ENCODE assay signal across 2 cellular contexts in the genomic region with DNA sequence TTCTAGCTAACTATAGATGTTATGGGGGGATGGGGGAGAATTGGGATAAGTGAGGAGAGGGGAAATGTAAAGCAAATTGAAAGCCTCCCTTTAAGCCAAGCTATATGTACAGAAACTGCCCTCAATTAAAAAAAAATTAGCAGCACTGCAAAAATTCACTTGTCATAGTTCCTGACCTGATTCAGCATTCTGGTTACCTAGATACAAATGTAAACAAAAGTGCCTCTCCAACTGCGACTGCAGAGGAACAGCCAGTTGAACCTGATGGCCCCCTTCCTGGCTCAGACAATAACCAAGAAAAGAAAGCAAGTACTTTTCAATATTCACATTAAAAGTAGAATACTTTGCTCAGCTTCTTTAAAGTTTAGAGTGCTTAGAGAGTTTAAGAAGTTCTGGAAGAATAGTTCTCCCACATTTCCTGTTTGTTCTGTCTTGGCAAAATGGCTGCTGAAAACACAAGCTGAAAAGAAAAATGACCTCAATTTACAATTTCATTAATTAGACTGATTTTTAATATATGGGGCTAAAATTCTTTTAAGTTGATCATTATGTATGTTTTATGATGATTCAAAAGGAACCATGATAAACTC.
A peak's percentile ranks its signal among the peaks of the same experiment; 100 is the strongest.
TF ChIP-seq lines count a peak whose summit lies in the region.

No MANE protein-coding gene starts in this region.

TF ChIP-seq in HCT116, 20 proteins besides CTCF, POLR2A, EP300 and RAD21:
- TF ChIP-seq, protein P1, sequence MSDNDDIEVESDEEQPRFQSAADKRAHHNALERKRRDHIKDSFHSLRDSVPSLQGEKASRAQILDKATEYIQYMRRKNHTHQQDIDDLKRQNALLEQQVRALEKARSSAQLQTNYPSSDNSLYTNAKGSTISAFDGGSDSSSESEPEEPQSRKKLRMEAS (IDR thresholded peaks at IDR 0.05): no peak
- TF ChIP-seq ZNF274 (IDR thresholded peaks at IDR 0.05; ENCODE audit: low read depth, low read length): no peak
- no peak for TF ChIP-seq FOSL1 (IDR thresholded peaks at IDR 0.05; ENCODE audit: low read depth)
- no peak for TF ChIP-seq CEBPB (IDR thresholded peaks at IDR 0.05; ENCODE audit: low read depth)
- TF ChIP-seq ZFX (IDR thresholded peaks at IDR 0.05): no peak
- TF ChIP-seq YY1 (IDR thresholded peaks at IDR 0.05; ENCODE audit: extremely low read depth, insufficient replicate concordance, low read depth, low read length): no peak
- TF ChIP-seq EZH2 (IDR thresholded peaks at IDR 0.05): no peak
- TF ChIP-seq JUND (IDR thresholded peaks at IDR 0.05): no peak
- no peak for TF ChIP-seq SRF (IDR thresholded peaks at IDR 0.05; ENCODE audit: low read depth)
- no peak for TF ChIP-seq SIN3A (IDR thresholded peaks at IDR 0.05; ENCODE audit: low read depth)
- no peak for TF ChIP-seq POLR2AphosphoS5 (IDR thresholded peaks at IDR 0.05; ENCODE audit: low read depth, low read length)
- TF ChIP-seq SP1 (IDR thresholded peaks at IDR 0.05; ENCODE audit: low read depth): no peak
- no peak for TF ChIP-seq EZH2phosphoT487 (IDR thresholded peaks at IDR 0.05; ENCODE audit: borderline replicate concordance)
- no peak for TF ChIP-seq EGR1 (IDR thresholded peaks at IDR 0.05; ENCODE audit: low read depth)

TF ChIP-seq in H1, 55 proteins besides CTCF, POLR2A, EP300 and RAD21:
- TF ChIP-seq SIN3A (conservative IDR thresholded peaks at IDR 0.05 in 1 of 2, IDR thresholded peaks at IDR 0.05 in 1 of 2; ENCODE audit: low read depth in 1 of 2, low read length in 2 of 2) (no peak), NRF1 (IDR thresholded peaks at IDR 0.05; ENCODE audit: low read depth, low read length) (no peak), JUN (IDR thresholded peaks at IDR 0.05; ENCODE audit: low read depth, low read length) (no peak), TEAD4 (IDR thresholded peaks at IDR 0.05; ENCODE audit: low read depth, low read length) (no peak), BRCA1 (IDR thresholded peaks at IDR 0.05; ENCODE audit: low read depth, low read length) (no peak), SRF (IDR thresholded peaks at IDR 0.05; ENCODE audit: low read depth, low read length) (no peak), YY1 (IDR thresholded peaks at IDR 0.05; ENCODE audit: low read depth, low read length) (peak; percentile 44; the same call in 1 of the 2 replicates), CBX8 (IDR thresholded peaks at IDR 0.05; ENCODE audit: borderline replicate concordance, low read depth, low read length) (no peak), NANOG (IDR thresholded peaks at IDR 0.05; ENCODE audit: insufficient read depth, low read depth, low read length, poor library complexity, severe bottlenecking) (peak; percentile 86), RBBP5 (IDR thresholded peaks at IDR 0.05; ENCODE audit: borderline replicate concordance, low read depth, low read length) (no peak), CREB1 (IDR thresholded peaks at IDR 0.05) (no peak), TCF12 (IDR thresholded peaks at IDR 0.05; ENCODE audit: low read depth, low read length) (no peak), RNF2 (IDR thresholded peaks at IDR 0.05; ENCODE audit: borderline replicate concordance, low read depth, low read length, missing control alignments, poor library complexity, severe bottlenecking) (no peak), EZH2 (IDR thresholded peaks at IDR 0.05; ENCODE audit: low read depth, low read length, severe bottlenecking) (no peak), HDAC2 (IDR thresholded peaks at IDR 0.05; ENCODE audit: borderline replicate concordance in 1 of 2, low read depth in 2 of 2, low read length in 2 of 2) (no peak; a peak in 1 of 4 replicates), CTBP2 (IDR thresholded peaks at IDR 0.05; ENCODE audit: borderline replicate concordance, insufficient read depth, insufficient read length, low read length) (no peak), MAFK (IDR thresholded peaks at IDR 0.05; ENCODE audit: low read depth, low read length) (peak; percentile 91), BACH1 (IDR thresholded peaks at IDR 0.05; ENCODE audit: low read length) (peak; percentile 99), POLR2AphosphoS5 (IDR thresholded peaks at IDR 0.05; ENCODE audit: low read depth, low read length) (no peak)
- TF ChIP-seq, protein P2, sequence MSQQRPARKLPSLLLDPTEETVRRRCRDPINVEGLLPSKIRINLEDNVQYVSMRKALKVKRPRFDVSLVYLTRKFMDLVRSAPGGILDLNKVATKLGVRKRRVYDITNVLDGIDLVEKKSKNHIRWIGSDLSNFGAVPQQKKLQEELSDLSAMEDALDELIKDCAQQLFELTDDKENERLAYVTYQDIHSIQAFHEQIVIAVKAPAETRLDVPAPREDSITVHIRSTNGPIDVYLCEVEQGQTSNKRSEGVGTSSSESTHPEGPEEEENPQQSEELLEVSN (IDR thresholded peaks at IDR 0.05): no peak
- TF ChIP-seq, protein P3, sequence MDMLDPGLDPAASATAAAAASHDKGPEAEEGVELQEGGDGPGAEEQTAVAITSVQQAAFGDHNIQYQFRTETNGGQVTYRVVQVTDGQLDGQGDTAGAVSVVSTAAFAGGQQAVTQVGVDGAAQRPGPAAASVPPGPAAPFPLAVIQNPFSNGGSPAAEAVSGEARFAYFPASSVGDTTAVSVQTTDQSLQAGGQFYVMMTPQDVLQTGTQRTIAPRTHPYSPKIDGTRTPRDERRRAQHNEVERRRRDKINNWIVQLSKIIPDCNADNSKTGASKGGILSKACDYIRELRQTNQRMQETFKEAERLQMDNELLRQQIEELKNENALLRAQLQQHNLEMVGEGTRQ (IDR thresholded peaks at IDR 0.05; ENCODE audit: low read length): no peak
